ENCODE assay signal across 2 cellular contexts in the genomic region with DNA sequence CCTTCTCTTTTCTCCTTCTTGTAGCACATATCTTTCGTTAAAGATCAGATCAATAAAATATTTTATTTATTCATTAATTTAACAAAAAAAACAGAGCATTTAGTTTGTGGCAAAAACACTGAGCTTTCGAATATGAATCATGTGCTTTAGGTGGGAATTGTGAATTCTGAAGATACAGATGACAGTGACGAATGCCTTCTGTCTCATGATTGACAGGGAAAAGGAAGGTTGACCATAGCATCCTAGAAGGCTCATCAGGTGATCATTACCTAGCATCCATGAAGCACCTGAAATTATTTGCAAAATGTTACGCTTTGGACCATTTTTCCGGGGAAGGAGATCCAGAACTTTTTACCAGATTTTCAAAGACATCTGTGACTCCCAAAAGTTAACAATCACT.
TF ChIP-seq lines count a peak whose summit lies in the region.

No MANE protein-coding gene starts in this region.

TF ChIP-seq in GM12878, 131 proteins besides CTCF, POLR2A, EP300 and RAD21:
- TF ChIP-seq SREBF2 (IDR thresholded peaks at IDR 0.05; ENCODE audit: low read length) (no peak), TBL1XR1 (IDR thresholded peaks at IDR 0.05; ENCODE audit: low read depth, low read length) (no peak), NR2C2 (IDR thresholded peaks at IDR 0.05; ENCODE audit: borderline replicate concordance, control insufficient read depth, insufficient read length, low read depth) (no peak), SRF (IDR thresholded peaks at IDR 0.05; ENCODE audit: low read depth in 2 of 2, low read length in 2 of 2) (no peak), MYB (IDR thresholded peaks at IDR 0.05; ENCODE audit: borderline replicate concordance, low read depth, low read length) (no peak), ASH2L (IDR thresholded peaks at IDR 0.05; ENCODE audit: borderline replicate concordance, low read depth) (no peak)
- TF ChIP-seq, protein P1, sequence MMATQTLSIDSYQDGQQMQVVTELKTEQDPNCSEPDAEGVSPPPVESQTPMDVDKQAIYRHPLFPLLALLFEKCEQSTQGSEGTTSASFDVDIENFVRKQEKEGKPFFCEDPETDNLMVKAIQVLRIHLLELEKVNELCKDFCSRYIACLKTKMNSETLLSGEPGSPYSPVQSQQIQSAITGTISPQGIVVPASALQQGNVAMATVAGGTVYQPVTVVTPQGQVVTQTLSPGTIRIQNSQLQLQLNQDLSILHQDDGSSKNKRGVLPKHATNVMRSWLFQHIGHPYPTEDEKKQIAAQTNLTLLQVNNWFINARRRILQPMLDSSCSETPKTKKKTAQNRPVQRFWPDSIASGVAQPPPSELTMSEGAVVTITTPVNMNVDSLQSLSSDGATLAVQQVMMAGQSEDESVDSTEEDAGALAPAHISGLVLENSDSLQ (IDR thresholded peaks at IDR 0.05) = peak; percentile 30; the same call in 1 of the 2 replicates

TF ChIP-seq in WTC11, 78 proteins besides CTCF, POLR2A, EP300 and RAD21:
- TF ChIP-seq, protein P2, sequence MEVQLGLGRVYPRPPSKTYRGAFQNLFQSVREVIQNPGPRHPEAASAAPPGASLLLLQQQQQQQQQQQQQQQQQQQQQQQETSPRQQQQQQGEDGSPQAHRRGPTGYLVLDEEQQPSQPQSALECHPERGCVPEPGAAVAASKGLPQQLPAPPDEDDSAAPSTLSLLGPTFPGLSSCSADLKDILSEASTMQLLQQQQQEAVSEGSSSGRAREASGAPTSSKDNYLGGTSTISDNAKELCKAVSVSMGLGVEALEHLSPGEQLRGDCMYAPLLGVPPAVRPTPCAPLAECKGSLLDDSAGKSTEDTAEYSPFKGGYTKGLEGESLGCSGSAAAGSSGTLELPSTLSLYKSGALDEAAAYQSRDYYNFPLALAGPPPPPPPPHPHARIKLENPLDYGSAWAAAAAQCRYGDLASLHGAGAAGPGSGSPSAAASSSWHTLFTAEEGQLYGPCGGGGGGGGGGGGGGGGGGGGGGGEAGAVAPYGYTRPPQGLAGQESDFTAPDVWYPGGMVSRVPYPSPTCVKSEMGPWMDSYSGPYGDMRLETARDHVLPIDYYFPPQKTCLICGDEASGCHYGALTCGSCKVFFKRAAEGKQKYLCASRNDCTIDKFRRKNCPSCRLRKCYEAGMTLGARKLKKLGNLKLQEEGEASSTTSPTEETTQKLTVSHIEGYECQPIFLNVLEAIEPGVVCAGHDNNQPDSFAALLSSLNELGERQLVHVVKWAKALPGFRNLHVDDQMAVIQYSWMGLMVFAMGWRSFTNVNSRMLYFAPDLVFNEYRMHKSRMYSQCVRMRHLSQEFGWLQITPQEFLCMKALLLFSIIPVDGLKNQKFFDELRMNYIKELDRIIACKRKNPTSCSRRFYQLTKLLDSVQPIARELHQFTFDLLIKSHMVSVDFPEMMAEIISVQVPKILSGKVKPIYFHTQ (CRISPR knock-in tag; IDR thresholded peaks at IDR 0.05) = no peak
- no peak for TF ChIP-seq SMAD3 (CRISPR knock-in tag; IDR thresholded peaks at IDR 0.05; ENCODE audit: borderline replicate concordance)
- TF ChIP-seq, protein P3, sequence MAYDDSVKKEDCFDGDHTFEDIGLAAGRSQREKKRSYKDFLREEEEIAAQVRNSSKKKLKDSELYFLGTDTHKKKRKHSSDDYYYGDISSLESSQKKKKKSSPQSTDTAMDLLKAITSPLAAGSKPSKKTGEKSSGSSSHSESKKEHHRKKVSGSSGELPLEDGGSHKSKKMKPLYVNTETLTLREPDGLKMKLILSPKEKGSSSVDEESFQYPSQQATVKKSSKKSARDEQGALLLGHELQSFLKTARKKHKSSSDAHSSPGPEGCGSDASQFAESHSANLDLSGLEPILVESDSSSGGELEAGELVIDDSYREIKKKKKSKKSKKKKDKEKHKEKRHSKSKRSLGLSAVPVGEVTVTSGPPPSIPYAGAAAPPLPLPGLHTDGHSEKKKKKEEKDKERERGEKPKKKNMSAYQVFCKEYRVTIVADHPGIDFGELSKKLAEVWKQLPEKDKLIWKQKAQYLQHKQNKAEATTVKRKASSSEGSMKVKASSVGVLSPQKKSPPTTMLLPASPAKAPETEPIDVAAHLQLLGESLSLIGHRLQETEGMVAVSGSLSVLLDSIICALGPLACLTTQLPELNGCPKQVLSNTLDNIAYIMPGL (CRISPR knock-in tag; IDR thresholded peaks at IDR 0.05) = no peak
- TF ChIP-seq ZNF219 (CRISPR knock-in tag; IDR thresholded peaks at IDR 0.05; ENCODE audit: borderline replicate concordance) = no peak
- no peak for TF ChIP-seq GTF2I (CRISPR knock-in tag; conservative IDR thresholded peaks at IDR 0.05)
- TF ChIP-seq GRHL2 (CRISPR knock-in tag; IDR thresholded peaks at IDR 0.05; ENCODE audit: insufficient replicate concordance, severe bottlenecking) = no peak
- TF ChIP-seq IRF2 (CRISPR knock-in tag; IDR thresholded peaks at IDR 0.05; ENCODE audit: borderline replicate concordance, low read depth) = no peak
TF ChIP-seq in WTC11: peak in this region for 0.
